9 cellular contexts compared by ENCODE assay signal in genomic region chr9:106482733-106483132, GRCh38.
DNase-seq lines count a peak whose midpoint lies in the region; ATAC-seq, FAIRE-seq and TF ChIP-seq lines count a peak whose summit lies in the region.
"Had no signal": no experiment of that assay in that cellular context is flagged by ENCODE, and none has a peak within 500 bp of the region (broad histone marks: within the 10 kb centered on the region; RNA-seq: fewer than 3 reads in every experiment).

No MANE protein-coding gene starts in this region.

- SMC1A ChIA-PET in GM12878 (lab: Charles Lee; ENCODE audit: uncharacterized antibody, unreplicated experiment), result interaction anchor here (1.4 to 1.6 kb wide), 2 partner anchors 15 to 21 kb away, joined by 5 to 6 read pairs; no protein-coding TSS in a partner anchor

- H3K9me3 ChIP-seq in left ventricle myocardium inferior (replicated peaks) (no peaks in the 10 kb centered on the region), GM12878 (replicated peaks; ENCODE audit: control insufficient read depth, insufficient read depth, low read length) (no peaks in the 10 kb centered on the region; the same call in 1 of the 3 replicates)

- H3K36me3 ChIP-seq in left ventricle myocardium inferior (no peaks in the 10 kb centered on the region), GM12878 (ENCODE audit: control insufficient read depth in 2 of 2, insufficient read depth in 2 of 2, low read length in 1 of 2) (no peaks in the 10 kb centered on the region)

- no peak overlapping the region for H3K27ac Mint-ChIP-seq in stimulated activated naive B cell treated with anti-CD40 and anti-IgM and Interleukin-4, amounts not matched to agents 10 μg/mL and 1 μg/mL and 100 μg/mL, for 72 hours

- H4K20me1 ChIP-seq in GM12878 (ENCODE audit: control insufficient read depth, insufficient read depth), result no peaks in the 10 kb centered on the region

- H3K4me1 ChIP-seq in left ventricle myocardium inferior (peaks cover 48% of the 10 kb centered on the region), GM12878 (ENCODE audit: control insufficient read depth, insufficient read depth, low read length) (no peaks in the 10 kb centered on the region)

- no TSS peak for BruUV-seq in GM12878 (replicated peaks; lab: Mats Ljungman, UMichigan)

- TF ChIP-seq CTCF in left ventricle myocardium inferior (IDR thresholded peaks at IDR 0.05; ENCODE audit: borderline replicate concordance) (no peak), GM12878 (IDR thresholded peaks at IDR 0.05 in 2 of 3, conservative IDR thresholded peaks at IDR 0.05 in 1 of 3; ENCODE audit: control insufficient read depth in 2 of 3, extremely low read depth in 1 of 3, insufficient read depth in 1 of 3, low read depth in 3 of 3, low read length in 3 of 3) (no peak)

- RAD21 ChIA-PET in GM12878 (lab: Charles Lee; ENCODE audit: unreplicated experiment), result no interaction called here

- no peak overlapping the region for H2AFZ ChIP-seq in GM12878 (ENCODE audit: control insufficient read depth, low read depth, low read length)

- no peak for DNase-seq in left cardiac atrium
- no peak for DNase-seq in left ventricle myocardium inferior
- peak; percentile 18 for DNase-seq in KBM-7
- no peak for DNase-seq in GM12878 (ENCODE audit: low read depth, low spot score)
- DNase-seq in stimulated activated naive B cell treated with anti-CD40 and anti-IgM and Interleukin-4, amounts not matched to agents 10 μg/mL and 1 μg/mL and 100 μg/mL, for 72 hours, result no peak
- no peak for DNase-seq in hypothalamus (lab: John Stamatoyannopoulos, UW)
- DNase-seq: activated CD4-positive, alpha-beta T cell treated with anti-CD3 and anti-CD28 coated beads, Interleukin-2, amount 50 U/mL, for 1 hour had no signal

- intact Hi-C loops in left cardiac atrium (cut with DNase I), result no loop called here
- intact Hi-C loops in left ventricle myocardium inferior (cut with micrococcal nuclease), result no loop called here
- intact Hi-C loops in GM12878 (cut with micrococcal nuclease; ENCODE audit: unreplicated experiment), result no loop called here

- H3K27me3 ChIP-seq in left ventricle myocardium inferior (ENCODE audit: low read depth) (no peaks in the 10 kb centered on the region), GM12878 (replicated peaks in 1 of 2; ENCODE audit: control insufficient read depth in 2 of 2, insufficient read depth in 2 of 2, low read length in 1 of 2) (no peaks in the 10 kb centered on the region)

- no peak overlapping the region for H3K4me2 ChIP-seq in GM12878 (ENCODE audit: control insufficient read depth, insufficient read depth)

- peaks cover 0 to 4% of the 10 kb centered on the region in 2 donors for H3K9me3 Mint-ChIP-seq in stimulated activated naive B cell treated with anti-CD40 and anti-IgM and Interleukin-4, amounts not matched to agents 10 μg/mL and 1 μg/mL and 100 μg/mL, for 72 hours

- H3K4me3 Mint-ChIP-seq in stimulated activated naive B cell treated with anti-CD40 and anti-IgM and Interleukin-4, amounts not matched to agents 10 μg/mL and 1 μg/mL and 100 μg/mL, for 72 hours, result no peak overlapping the region

- peak; percentile 12 to 58 for ATAC-seq in left cardiac atrium
- ATAC-seq in GM12878, result peak; percentile 71
- peak; percentile 66 to 88 for ATAC-seq in stimulated activated naive B cell treated with anti-CD40 and anti-IgM and Interleukin-4, amounts not matched to agents 10 μg/mL and 1 μg/mL and 100 μg/mL, for 72 hours (replicated peaks)
- ATAC-seq in GM18520 (IDR thresholded peaks at IDR 0.05; ENCODE audit: unreplicated experiment), result no peak
- ATAC-seq in HG03045 (IDR thresholded peaks at IDR 0.05; ENCODE audit: unreplicated experiment), result no peak

- no peaks in the 10 kb centered on the region for H3K79me2 ChIP-seq in GM12878 (ENCODE audit: control insufficient read depth, insufficient read depth, low read length)

- H3K36me3 Mint-ChIP-seq in stimulated activated naive B cell treated with anti-CD40 and anti-IgM and Interleukin-4, amounts not matched to agents 10 μg/mL and 1 μg/mL and 100 μg/mL, for 72 hours, result no peaks in the 10 kb centered on the region

- TF ChIP-seq EP300 in GM12878 (IDR thresholded peaks at IDR 0.05; ENCODE audit: borderline replicate concordance in 1 of 2, control insufficient read depth in 1 of 2, low read depth in 2 of 2, low read length in 2 of 2), result no peak

- H3K9ac ChIP-seq in GM12878 (ENCODE audit: control insufficient read depth, insufficient read depth, low read length), result no peak overlapping the region

- in situ Hi-C loops in KBM-7 (cut with MboI; ENCODE audit: low pct_unique_long_range_greater_than_20kb, low sequenced_read_pairs), result no loop called here
- in situ Hi-C loops in GM12878 (cut with MboI), result no loop called here

- no peaks in the 10 kb centered on the region for H3K27me3 Mint-ChIP-seq in stimulated activated naive B cell treated with anti-CD40 and anti-IgM and Interleukin-4, amounts not matched to agents 10 μg/mL and 1 μg/mL and 100 μg/mL, for 72 hours

- H3K4me1 Mint-ChIP-seq in stimulated activated naive B cell treated with anti-CD40 and anti-IgM and Interleukin-4, amounts not matched to agents 10 μg/mL and 1 μg/mL and 100 μg/mL, for 72 hours, result peaks cover 7 to 25% of the 10 kb centered on the region in 2 donors

- no peak for TF ChIP-seq POLR2A in GM12878 (IDR thresholded peaks at IDR 0.05; ENCODE audit: low read depth, low read length)

- H3K4me3 ChIP-seq in left ventricle myocardium inferior (no peak overlapping the region), GM12878 (no peak overlapping the region)

- no peak for FAIRE-seq in GM12878 (lab: Jason Lieb, UNC)

- TF ChIP-seq RAD21 in GM12878 (IDR thresholded peaks at IDR 0.05; ENCODE audit: insufficient read depth, low read depth, low read length), result no peak

- POLR2A ChIA-PET in GM12878 (lab: Charles Lee), result no interaction called here

- H3K27ac ChIP-seq in left ventricle myocardium inferior (replicated peaks) (no peak overlapping the region), GM12878 (ENCODE audit: control insufficient read depth, insufficient read depth) (no peak overlapping the region)

- CTCF ChIA-PET in GM12878 (lab: Yijun Ruan, JAX), result no interaction called here

TF ChIP-seq in GM12878, 131 proteins besides CTCF, POLR2A, EP300 and RAD21:
- TF ChIP-seq RBBP5 (conservative IDR thresholded peaks at IDR 0.05) (no peak), SPI1 (IDR thresholded peaks at IDR 0.05; ENCODE audit: borderline replicate concordance, insufficient read depth, low read depth, low read length) (peak; percentile 38; the same call in 1 of the 2 replicates), PKNOX1 (IDR thresholded peaks at IDR 0.05) (no peak), PAX5 (IDR thresholded peaks at IDR 0.05; ENCODE audit: borderline replicate concordance, low read depth, low read length) (0 out of 2 replicates have a peak, but pooled peaks have one; percentile 37)

Comparison
In these comparisons a context has a peak if more than half of its experiments do, and no peak if none do; other contexts are left out.
1. ATAC-seq: peak in left cardiac atrium (2 of 2), GM12878 (single experiment) and stimulated activated naive B cell treated with anti-CD40 and anti-IgM and Interleukin-4, amounts not matched to agents 10 μg/mL and 1 μg/mL and 100 μg/mL, for 72 hours (2 of 2); none in GM18520 (single experiment) and HG03045 (single experiment).